Comparison of ENCODE assay signal across 8 cellular contexts in the genomic region with DNA sequence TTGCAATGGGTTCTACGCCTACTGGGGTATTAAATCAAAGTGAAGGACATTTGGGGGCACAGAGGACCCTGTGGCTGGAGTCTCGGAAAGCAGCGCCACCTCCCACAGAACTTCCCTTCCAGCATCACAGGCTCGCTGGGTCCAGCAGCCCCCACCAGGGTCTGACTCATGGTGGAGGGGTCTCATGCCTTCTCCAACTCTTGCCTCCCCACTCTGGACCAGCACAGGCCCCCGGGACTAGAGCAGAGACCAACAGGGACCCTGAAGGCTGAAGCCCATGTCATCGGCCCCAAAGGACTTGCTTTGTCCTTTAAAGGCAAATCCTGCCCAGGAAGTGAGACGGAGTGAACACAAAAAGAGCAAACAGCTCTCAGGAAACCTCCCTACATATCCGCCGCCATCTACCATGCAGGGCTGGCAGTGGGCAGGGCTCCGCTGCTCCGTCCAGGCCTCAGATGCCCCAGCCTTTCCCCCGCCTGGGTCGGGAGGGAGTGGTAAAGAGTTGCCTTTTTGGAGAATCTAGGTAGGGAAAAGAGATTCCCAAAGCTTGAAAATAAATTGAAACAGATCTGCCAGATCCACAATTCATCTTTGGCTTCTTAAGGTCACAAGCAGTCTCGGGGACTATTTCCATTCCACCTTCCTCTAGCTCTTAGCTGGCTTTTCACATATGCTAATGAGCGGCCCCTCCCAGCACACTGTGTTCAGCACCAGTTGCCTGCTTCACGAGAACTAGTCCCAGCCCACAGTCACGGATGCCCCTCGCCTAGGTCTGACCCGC. TPM values are rescaled to one million over a fixed set of nuclear protein-coding genes. Genes with fewer than 3 reads are reported as not detected.
DNase-seq lines count a peak whose midpoint lies in the region; ATAC-seq and TF ChIP-seq lines count a peak whose summit lies in the region.

No MANE protein-coding gene starts in this region.

- H3K4me3 Mint-ChIP-seq in glutamatergic neuron (ENCODE audit: unreplicated experiment), result peak overlapping the region; percentile 82

- peak; percentile 51 for DNase-seq in NCI-H510A (lab: John Stamatoyannopoulos, UW)
- DNase-seq in glutamatergic neuron, result no peak
- DNase-seq in renal cortical epithelial cell (ENCODE audit: low read depth), result peak; percentile 66
- no peak for DNase-seq in EL
- no peak for DNase-seq in NCI-H226

- peaks cover 10% of the 10 kb centered on the region for H3K9me3 Mint-ChIP-seq in glutamatergic neuron (ENCODE audit: unreplicated experiment)

- peak; percentile 16 for ATAC-seq in GM18909 (IDR thresholded peaks at IDR 0.05; ENCODE audit: poor library complexity, unreplicated experiment)
- ATAC-seq in HG03520 (IDR thresholded peaks at IDR 0.05; ENCODE audit: unreplicated experiment), result no peak
- no peak for ATAC-seq in HG03571 (IDR thresholded peaks at IDR 0.05; ENCODE audit: unreplicated experiment)

- H3K27ac Mint-ChIP-seq in glutamatergic neuron (ENCODE audit: unreplicated experiment), result peak overlapping the region; percentile 86

- H3K36me3 Mint-ChIP-seq in glutamatergic neuron (ENCODE audit: unreplicated experiment), result no peaks in the 10 kb centered on the region

- H3K4me1 Mint-ChIP-seq in glutamatergic neuron (ENCODE audit: low read depth, unreplicated experiment), result peaks cover 28% of the 10 kb centered on the region

- no peak for TF ChIP-seq CTCF in glutamatergic neuron (IDR thresholded peaks at IDR 0.05; ENCODE audit: partially characterized antibody, unreplicated experiment)

- H3K27me3 Mint-ChIP-seq in glutamatergic neuron (ENCODE audit: unreplicated experiment), result peaks cover 13% of the 10 kb centered on the region

RNA-seq across cellular contexts. Expression of gene GPRC5C, which starts 2.1 kb away (rescaled TPM):
- total RNA-seq in glutamatergic neuron (ENCODE audit: unreplicated experiment) (93.3 TPM), renal cortical epithelial cell (91.0 and 345 TPM in 2 replicates)

RNA-seq across cellular contexts. Expression of gene CD300A, which starts 36.6 kb away (rescaled TPM):
- total RNA-seq in glutamatergic neuron (ENCODE audit: unreplicated experiment) (0.25 TPM), renal cortical epithelial cell (0.05 TPM in 1 of 2 replicates, not detected in the other)

Comparison
In these comparisons a context has a peak if more than half of its experiments do, and no peak if none do; other contexts are left out.
1. DNase-seq: peak in NCI-H510A (single experiment) and renal cortical epithelial cell (single experiment); none in glutamatergic neuron (single experiment), EL (single experiment) and NCI-H226 (single experiment).